9 cellular contexts compared by ENCODE assay signal in the genomic region with DNA sequence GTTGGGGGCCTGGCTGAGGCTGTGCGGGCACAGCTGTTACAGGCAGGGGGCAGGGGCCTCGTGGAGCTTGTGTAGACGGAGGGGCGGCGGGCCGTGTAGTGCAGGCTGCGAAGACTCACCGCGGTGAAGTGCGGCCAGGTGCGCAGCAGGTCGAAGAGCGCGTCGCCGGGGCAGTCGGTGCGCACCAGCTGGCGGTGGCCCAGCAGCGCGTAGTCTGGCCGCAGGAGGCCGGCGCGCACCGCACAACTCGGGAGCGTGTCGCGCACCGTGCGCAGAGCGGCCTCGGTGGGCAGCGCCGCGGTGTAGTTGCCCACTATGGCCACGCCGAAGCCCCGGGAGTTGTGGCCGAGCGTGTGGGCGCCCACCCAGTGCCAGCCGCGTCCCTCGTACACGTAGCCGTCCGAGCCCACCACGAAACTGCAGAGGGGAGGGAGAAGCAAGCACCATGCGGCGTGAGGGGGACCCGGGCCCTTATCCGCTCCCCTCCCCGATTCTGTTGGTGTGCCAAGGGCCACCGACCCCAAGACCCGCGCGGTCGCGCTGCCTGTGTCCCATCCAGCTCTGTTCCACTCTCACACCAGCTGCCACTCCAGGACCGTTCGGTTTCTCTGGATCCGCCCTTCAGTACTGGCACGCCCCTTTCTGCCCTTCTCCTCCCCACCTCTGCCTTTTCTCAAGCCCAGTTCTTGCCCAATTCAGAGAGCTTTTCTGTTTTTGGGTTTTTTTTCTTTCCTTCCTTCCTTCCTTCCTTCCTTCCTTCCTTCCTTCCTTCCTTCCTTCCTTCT. TPM values are rescaled to one million over a fixed set of nuclear protein-coding genes. Genes with fewer than 3 reads are reported as not detected.
A peak's percentile ranks its signal among the peaks of the same experiment; 100 is the strongest.
DNase-seq lines count a peak whose midpoint lies in the region; ATAC-seq and TF ChIP-seq lines count a peak whose summit lies in the region.
"Had no signal": no experiment of that assay in that cellular context is flagged by ENCODE, and none has a peak within 500 bp of the region (broad histone marks: within the 10 kb centered on the region; RNA-seq: fewer than 3 reads in every experiment).

No MANE protein-coding gene starts in this region.

- H3K4me3 ChIP-seq in breast epithelium (peak overlapping the region; percentile 28 to 63 (median 38)), urinary bladder (ENCODE audit: low read depth, low read length) (peak overlapping the region; percentile 14)

- H3K27ac Mint-ChIP-seq in MCF 10A (ENCODE audit: low read depth, unreplicated experiment) (no peak overlapping the region), immature natural killer cell (peak overlapping the region in 3 of 6 donors; percentile 12 to 86 (median 58))
- H3K27ac Mint-ChIP-seq in activated naive CD4-positive, alpha-beta T cell treated with anti-CD3 and anti-CD28 coated beads, Interleukin-2, amount 50 U/mL, for 24 hours: peak overlapping the region; percentile 42

- H3K4me3 Mint-ChIP-seq in MCF 10A (ENCODE audit: unreplicated experiment): no peak overlapping the region
- H3K4me3 Mint-ChIP-seq in activated naive CD4-positive, alpha-beta T cell treated with anti-CD3 and anti-CD28 coated beads, Interleukin-2, amount 50 U/mL, for 24 hours: peak overlapping the region; percentile 91
- peak overlapping the region; percentile 74 to 90 (median 83) for H3K4me3 Mint-ChIP-seq in immature natural killer cell

- no peaks in the 10 kb centered on the region for H3K9me3 ChIP-seq in breast epithelium

- H3K4me1 Mint-ChIP-seq in MCF 10A (ENCODE audit: insufficient read depth, unreplicated experiment): no peaks in the 10 kb centered on the region
- peaks cover 53% of the 10 kb centered on the region for H3K4me1 Mint-ChIP-seq in activated naive CD4-positive, alpha-beta T cell treated with anti-CD3 and anti-CD28 coated beads, Interleukin-2, amount 50 U/mL, for 24 hours
- H3K4me1 Mint-ChIP-seq in immature natural killer cell: peaks cover 41 to 47% of the 10 kb centered on the region in 2 donors

- H3K9me3 Mint-ChIP-seq in MCF 10A (ENCODE audit: unreplicated experiment) (no peaks in the 10 kb centered on the region), immature natural killer cell (no peaks in the 10 kb centered on the region)
- H3K9me3 Mint-ChIP-seq in activated naive CD4-positive, alpha-beta T cell treated with anti-CD3 and anti-CD28 coated beads, Interleukin-2, amount 50 U/mL, for 24 hours: no peaks in the 10 kb centered on the region

- ATAC-seq in HG03139 (IDR thresholded peaks at IDR 0.05; ENCODE audit: unreplicated experiment): no peak

- H3K27me3 ChIP-seq in breast epithelium: peaks cover 3 to 34% of the 10 kb centered on the region in 2 donors

- no peak for DNase-seq in breast epithelium (ENCODE audit: low spot score in 2 of 2)
- DNase-seq in MCF 10A (ENCODE audit: unreplicated experiment): no peak
- DNase-seq in immature natural killer cell: peak in 2 of 3 donors; percentile 24 to 30
- DNase-seq in nucleus accumbens (lab: John Stamatoyannopoulos, UW): no peak
- DNase-seq in NCI-H526 treated with DMSO at 0.1 percent for 48 hours (lab: John Stamatoyannopoulos, UW): no peak

- H3K36me3 ChIP-seq in breast epithelium (no peaks in the 10 kb centered on the region), urinary bladder (ENCODE audit: insufficient read depth) (no peaks in the 10 kb centered on the region)

- H3K27me3 Mint-ChIP-seq in MCF 10A (ENCODE audit: insufficient read depth, unreplicated experiment) (peaks cover 11% of the 10 kb centered on the region), immature natural killer cell (ENCODE audit: low read depth in 3 of 3) (peaks cover 2 to 7% (median 6%) of the 10 kb centered on the region in 3 donors)
- H3K27me3 Mint-ChIP-seq in activated naive CD4-positive, alpha-beta T cell treated with anti-CD3 and anti-CD28 coated beads, Interleukin-2, amount 50 U/mL, for 24 hours: no peaks in the 10 kb centered on the region

- no TSS peak for BruUV-seq in MCF 10A (replicated peaks; lab: Mats Ljungman, UMichigan)

- intact Hi-C loops in breast epithelium (cut with DNase I; ENCODE audit: low total_unique reads): no loop called here
- intact Hi-C loops in MCF 10A (cut with micrococcal nuclease): no loop called here

- no peak for TF ChIP-seq POLR2A in breast epithelium (IDR thresholded peaks at IDR 0.05)

- no peak overlapping the region for H3K27ac ChIP-seq in breast epithelium
- H3K27ac ChIP-seq in urinary bladder (ENCODE audit: low read depth): no peak overlapping the region

- TF ChIP-seq CTCF in breast epithelium (IDR thresholded peaks at IDR 0.05) (no peak), MCF 10A (IDR thresholded peaks at IDR 0.05; ENCODE audit: unreplicated experiment) (no peak)

- CTCF ChIA-PET in MCF 10A (lab: Yijun Ruan, JAX): no interaction called here

- POLR2A ChIA-PET in MCF 10A (lab: Yijun Ruan, JAX): no interaction called here

- 3% methylated on average over 65 of the region's 65 CpGs for WGBS in urinary bladder

- H3K36me3 Mint-ChIP-seq in MCF 10A (ENCODE audit: insufficient read depth, unreplicated experiment) (no peaks in the 10 kb centered on the region), immature natural killer cell (no peaks in the 10 kb centered on the region)
- H3K36me3 Mint-ChIP-seq in activated naive CD4-positive, alpha-beta T cell treated with anti-CD3 and anti-CD28 coated beads, Interleukin-2, amount 50 U/mL, for 24 hours: peaks cover 2% of the 10 kb centered on the region

- H3K4me1 ChIP-seq in breast epithelium (no peaks in the 10 kb centered on the region), urinary bladder (ENCODE audit: insufficient read depth) (no peaks in the 10 kb centered on the region)

RNA-seq across cellular contexts. Expression of gene RASAL3, which starts 5.4 kb away (rescaled TPM):
- total RNA-seq in breast epithelium (1 to 10 TPM; 1.8 to 5.9 (median 3.4) TPM), MCF 10A (2022) (not detected in 2 replicates), urinary bladder (0.85 TPM)
- polyA plus RNA-seq in immature natural killer cell (100 to 1,000 TPM in 1 of 3 donors, 10 to 100 TPM in 2; 71.5 to 114 (median 89.1) TPM), urinary bladder (1.8 TPM)

RNA-seq across cellular contexts. Expression of gene PGLYRP2, which starts 9.6 kb away (rescaled TPM):
- total RNA-seq in breast epithelium: 1 to 10 TPM in 2 of 3 donors, not detected in 1; 5.6 to 6.2 TPM
- total RNA-seq in MCF 10A (2022): not detected in 2 replicates
- polyA plus RNA-seq in immature natural killer cell: under 1 TPM in 2 of 3 donors, not detected in 1; 0.10 to 0.17 TPM
- not detected for total RNA-seq in urinary bladder
- 0.08 TPM for polyA plus RNA-seq in urinary bladder
- total RNA-seq: LHCN-M2 had no signal

RNA-seq across cellular contexts. Expression of gene WIZ, which starts 19.9 kb away (rescaled TPM):
- total RNA-seq in breast epithelium (10 to 100 TPM; 17.6 to 51.1 (median 34.9) TPM), MCF 10A (2022) (46.4 and 46.5 TPM in 2 replicates), urinary bladder (5.8 TPM)
- polyA plus RNA-seq in immature natural killer cell (1 to 10 TPM in 1 of 3 donors, under 1 TPM in 1, not detected in 1; 0.78 to 1.5 TPM), urinary bladder (42.5 TPM)

RNA-seq across cellular contexts. Expression of gene CYP4F22, which starts 38.6 kb away (rescaled TPM):
- total RNA-seq in breast epithelium (10 to 100 TPM in 1 of 3 donors, 1 to 10 TPM in 2; 8.8 to 26.9 (median 9.4) TPM), MCF 10A (2022) (not detected in 2 replicates), urinary bladder (2.4 TPM)
- polyA plus RNA-seq in immature natural killer cell (1 to 10 TPM in 2 of 3 donors, not detected in 1; 1.3 to 2.7 TPM), urinary bladder (2.6 TPM)
- total RNA-seq: LHCN-M2 had no signal

RNA-seq across cellular contexts. Expression of gene AKAP8L, which starts 50.9 kb away (rescaled TPM):
- total RNA-seq in breast epithelium (100 to 1,000 TPM in 2 of 3 donors, 10 to 100 TPM in 1; 77.6 to 141 (median 122) TPM), MCF 10A (2022) (84.7 and 89.0 TPM in 2 replicates), urinary bladder (57.3 TPM)
- polyA plus RNA-seq in immature natural killer cell (10 to 100 TPM; 28.4 to 58.5 (median 29.6) TPM), urinary bladder (57.3 TPM)

Comparison
In these comparisons a context has a peak if more than half of its experiments do, and no peak if none do; other contexts are left out.
1. DNase-seq: peak in immature natural killer cell (2 of 3); none in breast epithelium (0 of 2), MCF 10A (single experiment), nucleus accumbens (0 of 56) and NCI-H526 treated with DMSO at 0.1 percent for 48 hours (single experiment).